11 cellular contexts compared by ENCODE assay signal in the genomic region with DNA sequence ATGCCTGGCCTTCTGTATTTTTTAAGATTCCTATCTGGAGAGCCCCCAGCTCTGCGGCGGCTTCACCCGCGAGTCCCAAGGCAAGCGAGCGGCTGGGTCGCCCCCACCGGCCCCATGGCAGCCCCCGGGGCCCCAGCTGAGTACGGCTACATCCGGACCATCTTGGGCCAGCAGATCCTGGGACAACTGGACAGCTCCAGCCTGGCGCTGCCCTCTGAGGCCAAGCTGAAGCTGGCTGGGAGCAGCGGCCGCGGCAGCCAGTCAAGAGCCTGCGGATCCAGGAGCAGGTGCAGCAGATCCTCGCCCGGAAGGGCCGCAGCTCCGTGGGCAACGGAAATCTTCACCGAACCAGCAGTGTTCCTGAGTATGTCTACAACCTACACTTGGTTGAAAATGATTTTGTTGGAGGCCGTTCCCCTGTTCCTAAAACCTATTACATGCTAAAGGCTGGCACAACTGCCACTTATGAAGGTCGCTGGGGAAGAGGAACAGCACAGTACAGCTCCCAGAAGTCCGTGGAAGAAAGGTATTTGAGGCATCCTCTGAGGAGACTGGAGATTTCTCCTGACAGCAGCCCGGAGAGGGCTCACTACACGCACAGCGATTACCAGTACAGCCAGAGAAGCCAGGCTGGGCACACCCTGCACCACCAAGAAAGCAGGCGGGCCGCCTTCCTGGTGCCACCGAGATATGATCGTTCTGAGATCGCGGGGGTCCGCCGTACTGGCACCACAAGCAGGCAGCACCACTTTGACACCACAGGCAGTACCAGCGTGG. TPM values are rescaled to one million over a fixed set of nuclear protein-coding genes. Genes with fewer than 3 reads are reported as not detected.
DNase-seq lines count a peak whose midpoint lies in the region; ATAC-seq, FAIRE-seq and TF ChIP-seq lines count a peak whose summit lies in the region.
"Not testable (repeated sequence)": the region's sequence is repeated elsewhere in the genome, so short reads cannot be mapped to it uniquely, and the experiment has no call there.
"Had no signal": no experiment of that assay in that cellular context is flagged by ENCODE, and none has a peak within 500 bp of the region (broad histone marks: within the 10 kb centered on the region; RNA-seq: fewer than 3 reads in every experiment).

No MANE protein-coding gene starts in this region.

- H4K91ac ChIP-seq in neuronal stem cell (ENCODE audit: low read depth, low read length, poor library complexity), result not testable (repeated sequence)

- not testable (repeated sequence) for H3K27me3 ChIP-seq in right cardiac atrium (ENCODE audit: control insufficient read depth, insufficient read depth); sigmoid colon
- peaks cover 0 to 10% (median 0%) of the 10 kb centered on the region in 3 experiments for H3K27me3 ChIP-seq in neuronal stem cell (ENCODE audit: control insufficient read depth in 3 of 3, insufficient read depth in 3 of 3, low read depth in 1 of 3, low read length in 3 of 3)

- H3K4me3 ChIP-seq in right cardiac atrium (ENCODE audit: low read length); neuronal stem cell (ENCODE audit: low read length in 2 of 2); sigmoid colon: not testable (repeated sequence)

- not testable (repeated sequence) for DNase-seq in HTR-8/SVneo (ENCODE audit: insufficient read length, low spot score); neuronal stem cell (ENCODE audit: low spot score); sigmoid colon
- DNase-seq in SHP77 (lab: John Stamatoyannopoulos, UW) (peak; percentile 1 to 8), right cardiac atrium (peak in 1 of 3 donors; percentile 44)

- H3K9ac ChIP-seq in neuronal stem cell (ENCODE audit: low read depth, low read length, poor library complexity), result not testable (repeated sequence)

- not testable (repeated sequence) for H3K36me3 ChIP-seq in neuronal stem cell (replicated peaks in 1 of 2; ENCODE audit: control insufficient read depth in 2 of 2, insufficient read depth in 2 of 2, low read length in 2 of 2); sigmoid colon

- intact Hi-C loops in right cardiac atrium (cut with DNase I); sigmoid colon (cut with DNase I): not testable (repeated sequence)

- TF ChIP-seq CTCF in sigmoid colon (IDR thresholded peaks at IDR 0.05), result not testable (repeated sequence)

- H3K4ac ChIP-seq in neuronal stem cell (ENCODE audit: low read length), result not testable (repeated sequence)

- not testable (repeated sequence) for H2AFZ ChIP-seq in neuronal stem cell (ENCODE audit: low read length)

- H2BK120ac ChIP-seq in neuronal stem cell (ENCODE audit: low read depth, low read length), result not testable (repeated sequence)

- not testable (repeated sequence) for H4K8ac ChIP-seq in neuronal stem cell (ENCODE audit: low read depth, low read length)

- H2BK12ac ChIP-seq in neuronal stem cell (ENCODE audit: low read length), result not testable (repeated sequence)

- WGBS in right cardiac atrium, result 94% methylated on average over 37 of the region's 37 CpGs
- WGBS in neuronal stem cell (ENCODE audit: extremely low coverage in 2 of 2, insufficient read length in 2 of 2, insufficient replicate concordance in 1 of 2), 2 donors, result no CpG with 5 or more reads among the region's 37 CpGs
- WGBS in sigmoid colon, 2 donors, result 95 to 96% methylated on average over 37 of the region's 37 CpGs

- H3K79me1 ChIP-seq in neuronal stem cell (ENCODE audit: low read depth, low read length), result not testable (repeated sequence)

- H3K4me1 ChIP-seq in right cardiac atrium (ENCODE audit: control insufficient read depth, insufficient read depth, low read length); neuronal stem cell (ENCODE audit: control insufficient read depth in 2 of 2, insufficient read depth in 1 of 2, low read depth in 1 of 2, low read length in 2 of 2): not testable (repeated sequence)
- peaks cover 0 to 27% (median 8%) of the 10 kb centered on the region in 4 donors for H3K4me1 ChIP-seq in sigmoid colon

- TF ChIP-seq POLR2A in sigmoid colon (IDR thresholded peaks at IDR 0.05), result not testable (repeated sequence)

- H3K23ac ChIP-seq in neuronal stem cell (ENCODE audit: low read depth, low read length, poor library complexity), result not testable (repeated sequence)

- peak; percentile 81 for FAIRE-seq in HTR-8/SVneo (lab: Jason Lieb, UNC)

- H3K18ac ChIP-seq in neuronal stem cell (ENCODE audit: low read length), result peak overlapping the region; percentile 28

- H3K9me3 ChIP-seq in right cardiac atrium (ENCODE audit: control insufficient read depth, low read length); neuronal stem cell (replicated peaks in 1 of 2; ENCODE audit: control insufficient read depth in 2 of 2, insufficient read depth in 1 of 2, low read depth in 1 of 2, low read length in 2 of 2); sigmoid colon: not testable (repeated sequence)

- not testable (repeated sequence) for H3K4me2 ChIP-seq in neuronal stem cell (ENCODE audit: insufficient read depth, low read length, poor library complexity, severe bottlenecking)

- TF ChIP-seq EP300 in sigmoid colon (IDR thresholded peaks at IDR 0.05), result not testable (repeated sequence)

- H2BK5ac ChIP-seq in neuronal stem cell (ENCODE audit: low read length), result not testable (repeated sequence)

- H2AK5ac ChIP-seq in neuronal stem cell (ENCODE audit: low read depth, low read length), result not testable (repeated sequence)

- H3K14ac ChIP-seq in neuronal stem cell (ENCODE audit: low read length), result not testable (repeated sequence)

- H3K27ac ChIP-seq in right cardiac atrium (ENCODE audit: low read length); neuronal stem cell (replicated peaks; ENCODE audit: low read length): not testable (repeated sequence)
- H3K27ac ChIP-seq in sigmoid colon, result peak overlapping the region in 3 of 4 donors; percentile 65 to 81 (median 71)

- not testable (repeated sequence) for H2BK15ac ChIP-seq in neuronal stem cell (ENCODE audit: low read length)

- ATAC-seq in esophagus mucosa (peak; percentile 15), right cardiac atrium (peak; percentile 40 to 61)

RNA-seq across cellular contexts. Expression of a gene that starts 7.3 kb away (rescaled TPM):
- 1.6 TPM for total RNA-seq in esophagus mucosa
- total RNA-seq in right cardiac atrium, result 1 to 10 TPM; 3.6 to 9.0 (median 6.1) TPM
- 4.7 TPM for polyA plus RNA-seq in right cardiac atrium
- 14.2 TPM for polyA plus RNA-seq in neuronal stem cell (2013, experiment 1 of 2)
- 14.6 TPM for polyA plus RNA-seq in neuronal stem cell (2013, experiment 2 of 2)
- 10 to 100 TPM; 11.5 to 44.0 (median 17.2) TPM for total RNA-seq in sigmoid colon
- polyA plus RNA-seq in sigmoid colon, result 10 to 100 TPM in 1 of 3 donors, 1 to 10 TPM in 2; 2.3 to 12.8 (median 3.0) TPM

RNA-seq across cellular contexts. Expression of a gene that starts 15.3 kb away (rescaled TPM):
- 180 TPM for total RNA-seq in esophagus mucosa
- total RNA-seq in right cardiac atrium, result 100 to 1,000 TPM; 192 to 233 (median 213) TPM
- 180 TPM for polyA plus RNA-seq in right cardiac atrium
- 584 TPM for polyA plus RNA-seq in neuronal stem cell (2013, experiment 1 of 2)
- 624 TPM for polyA plus RNA-seq in neuronal stem cell (2013, experiment 2 of 2)
- total RNA-seq in sigmoid colon, result 100 to 1,000 TPM in 2 of 4 donors, 10 to 100 TPM in 2; 52.9 to 113 (median 92.1) TPM
- polyA plus RNA-seq in sigmoid colon, result 100 to 1,000 TPM; 119 to 142 (median 135) TPM

RNA-seq across cellular contexts. Expression of a gene that starts 16.1 kb away (rescaled TPM):
- 37.4 TPM for total RNA-seq in esophagus mucosa
- 10 to 100 TPM; 13.5 to 16.8 (median 14.6) TPM for total RNA-seq in right cardiac atrium
- polyA plus RNA-seq in right cardiac atrium, result 5.7 TPM
- polyA plus RNA-seq in neuronal stem cell (2013, experiment 1 of 2), result 78.4 TPM
- polyA plus RNA-seq in neuronal stem cell (2013, experiment 2 of 2), result 81.0 TPM
- total RNA-seq in sigmoid colon, result 10 to 100 TPM; 11.8 to 89.5 (median 12.6) TPM
- polyA plus RNA-seq in sigmoid colon, result 10 to 100 TPM in 2 of 3 donors, 1 to 10 TPM in 1; 9.0 to 35.8 (median 13.6) TPM

RNA-seq across cellular contexts. Expression of a gene that starts 25.9 kb away (rescaled TPM):
- total RNA-seq in esophagus mucosa, result 11.4 TPM
- 10 to 100 TPM; 14.2 to 19.5 (median 17.1) TPM for total RNA-seq in right cardiac atrium
- 17.2 TPM for polyA plus RNA-seq in right cardiac atrium
- 0.33 TPM for polyA plus RNA-seq in neuronal stem cell (2013, experiment 1 of 2)
- polyA plus RNA-seq in neuronal stem cell (2013, experiment 2 of 2), result 0.28 TPM
- 10 to 100 TPM; 20.2 to 27.5 (median 26.9) TPM for total RNA-seq in sigmoid colon
- polyA plus RNA-seq in sigmoid colon, result 10 to 100 TPM; 14.4 to 36.0 (median 17.1) TPM

RNA-seq across cellular contexts. Expression of a gene that starts 33.0 kb away (rescaled TPM):
- 0.40 TPM for total RNA-seq in esophagus mucosa
- under 1 TPM in 3 of 4 donors, not detected in 1; 0.29 to 0.80 (median 0.33) TPM for total RNA-seq in right cardiac atrium
- polyA plus RNA-seq in right cardiac atrium, result 0.27 TPM
- 0.14 TPM for polyA plus RNA-seq in neuronal stem cell (2013, experiment 1 of 2)
- 0.11 TPM for polyA plus RNA-seq in neuronal stem cell (2013, experiment 2 of 2)
- total RNA-seq in sigmoid colon, result under 1 TPM in 1 of 4 donors, not detected in 3; 0.81 TPM
- polyA plus RNA-seq in sigmoid colon, result 10 to 100 TPM in 1 of 3 donors, 1 to 10 TPM in 1, under 1 TPM in 1; 0.60 to 29.0 (median 2.3) TPM
- total RNA-seq: A172, A673, Caco-2, GM23248, H7 had no signal
